In genomic region chr3:114685053-114685630, GRCh38 we compare ENCODE assay signal across 14 cellular contexts.
A peak's percentile ranks its signal among the peaks of the same experiment; 100 is the strongest.
DNase-seq lines count a peak whose midpoint lies in the region; ATAC-seq and TF ChIP-seq lines count a peak whose summit lies in the region.
"Had no signal": no experiment of that assay in that cellular context is flagged by ENCODE, and none has a peak within 500 bp of the region (broad histone marks: within the 10 kb centered on the region; RNA-seq: fewer than 3 reads in every experiment).

No MANE protein-coding gene starts in this region.

- peaks cover 27% of the 10 kb centered on the region for H3K4me1 ChIP-seq in Loucy (ENCODE audit: insufficient read depth, low read length, poor library complexity, severe bottlenecking)
- peaks cover 20% of the 10 kb centered on the region for H3K4me1 ChIP-seq in psoas muscle

- TF ChIP-seq CTCF in Loucy (conservative IDR thresholded peaks at IDR 0.05; ENCODE audit: low read length): no peak
- TF ChIP-seq CTCF in foreskin fibroblast (IDR thresholded peaks at IDR 0.05; ENCODE audit: low read depth, low read length): no peak
- no peak for TF ChIP-seq CTCF in psoas muscle (IDR thresholded peaks at IDR 0.05)

- H3K9me2 ChIP-seq in Loucy (replicated peaks; ENCODE audit: low read depth, low read length): no peaks in the 10 kb centered on the region

- no peak overlapping the region for H2AFZ ChIP-seq in Loucy (ENCODE audit: low read length)

- H3K36me3 ChIP-seq in Loucy (ENCODE audit: insufficient read depth, low read length): no peaks in the 10 kb centered on the region
- no peaks in the 10 kb centered on the region for H3K36me3 ChIP-seq in psoas muscle (ENCODE audit: insufficient read depth in 1 of 2, low read depth in 1 of 2)

- H3K9me3 ChIP-seq in Loucy (ENCODE audit: insufficient read depth, low read depth, low read length) (no peaks in the 10 kb centered on the region), psoas muscle (no peaks in the 10 kb centered on the region)

- H4K20me1 ChIP-seq in Loucy (ENCODE audit: insufficient read depth, low read length, poor library complexity, severe bottlenecking): no peaks in the 10 kb centered on the region

- no peak for ATAC-seq in psoas muscle
- ATAC-seq: HCT116 had no signal

- peak; percentile 23 for DNase-seq in DMS53 treated with DMSO at 0.1 percent for 48 hours (lab: John Stamatoyannopoulos, UW; ENCODE audit: unreplicated experiment)
- DNase-seq in foreskin fibroblast: peak in 1 of 2 donors; percentile 26
- no peak for DNase-seq in psoas muscle
- DNase-seq in GDM1 (lab: John Stamatoyannopoulos, UW): no peak
- no peak for DNase-seq in NCI-H1417 treated with DMSO at 0.1 percent for 48 hours (lab: John Stamatoyannopoulos, UW)
- DNase-seq in kidney tubule cell (ENCODE audit: low spot score): no peak
- DNase-seq: activated CD4-positive, alpha-beta T cell treated with anti-CD3 and anti-CD28 coated beads, Interleukin-2, amount 50 U/mL, for 4 hours; activated T-cell treated with anti-CD3 and anti-CD28 coated beads, Interleukin-2, amount 50 U/mL, for 24 hours; CD4-positive, CD25-positive, alpha-beta regulatory T cell; mammary epithelial cell; NCI-H446 treated with DMSO at 0.1 percent for 48 hours; stimulated activated CD4-positive, alpha-beta T cell treated with anti-CD3 and anti-CD28 coated beads, Interleukin-12 subunit alpha, Interleukin-12 subunit beta, amount 100 ng/mL, for 4 hours had no signal

- peak overlapping the region; percentile 52 for H3K27ac ChIP-seq in psoas muscle

- peak overlapping the region; percentile 22 for H3K4me2 ChIP-seq in Loucy (ENCODE audit: low read depth, low read length, poor library complexity, severe bottlenecking)

- 64 to 84% (median 71%) methylated on average over 6 of the region's 6 CpGs for WGBS in psoas muscle, 3 donors

- H3F3A ChIP-seq in Loucy (ENCODE audit: low read depth): no peaks in the 10 kb centered on the region

- intact Hi-C loops in psoas muscle (cut with DNase I): no loop called here

- H3K4me3 ChIP-seq in Loucy (ENCODE audit: low read length, poor library complexity, severe bottlenecking): no peak overlapping the region
- peak overlapping the region; percentile 12 to 28 for H3K4me3 ChIP-seq in foreskin fibroblast (ENCODE audit: low read depth in 1 of 2, low read length in 2 of 2)
- peak overlapping the region; percentile 43 for H3K4me3 ChIP-seq in psoas muscle

- H3K79me2 ChIP-seq in Loucy (ENCODE audit: insufficient read depth, low read length): no peaks in the 10 kb centered on the region

- no peaks in the 10 kb centered on the region for H3K27me3 ChIP-seq in Loucy (ENCODE audit: insufficient read depth, low read length, poor library complexity, severe bottlenecking)
- no peaks in the 10 kb centered on the region for H3K27me3 ChIP-seq in psoas muscle (ENCODE audit: insufficient read depth in 3 of 3, low read length in 2 of 3)

- no peak overlapping the region for H3K9ac ChIP-seq in Loucy (ENCODE audit: low read depth, low read length, poor library complexity, severe bottlenecking)
